26 cellular contexts compared by ENCODE assay signal in genomic region chr19:28920269-28921066, GRCh38.
DNase-seq lines count a peak whose midpoint lies in the region; ATAC-seq and TF ChIP-seq lines count a peak whose summit lies in the region.
"Had no signal": no experiment of that assay in that cellular context is flagged by ENCODE, and none has a peak within 500 bp of the region (broad histone marks: within the 10 kb centered on the region; RNA-seq: fewer than 3 reads in every experiment).

No MANE protein-coding gene starts in this region.

- no peaks in the 10 kb centered on the region for H3K27me3 ChIP-seq in right atrium auricular region
- H3K27me3 ChIP-seq in ectodermal cell (ENCODE audit: control insufficient read depth, insufficient read depth, low read length, poor library complexity, severe bottlenecking) = no peaks in the 10 kb centered on the region

- H3K27ac ChIP-seq in right atrium auricular region (no peak overlapping the region), ectodermal cell (ENCODE audit: insufficient read depth, low read depth, low read length, poor library complexity, severe bottlenecking) (peak overlapping the region; percentile 53)
- H3K27ac ChIP-seq: left ventricle myocardium inferior, psoas muscle, skin epidermis had no signal

- no peaks in the 10 kb centered on the region for H3K36me3 ChIP-seq in right atrium auricular region
- H3K36me3 ChIP-seq in ectodermal cell (ENCODE audit: control insufficient read depth, insufficient read depth, low read length) = no peaks in the 10 kb centered on the region
- H3K36me3 ChIP-seq: HAP-1, left ventricle myocardium inferior had no signal

- DNase-seq in cardiac septum (ENCODE audit: low spot score) (peak; percentile 60), right atrium auricular region (ENCODE audit: low spot score) (no peak), myocyte (ENCODE audit: low read depth) (peak; percentile 71), MV-4-11 (lab: John Stamatoyannopoulos, UW) (no peak), NCI-H446 treated with DMSO at 0.1 percent for 48 hours (lab: John Stamatoyannopoulos, UW) (no peak), NCI-H146 treated with DMSO at 0.1 percent for 48 hours (lab: John Stamatoyannopoulos, UW; ENCODE audit: unreplicated experiment) (no peak)
- DNase-seq: activated CD4-positive, alpha-beta memory T cell treated with anti-CD3 and anti-CD28 coated beads, Interleukin-2, amount 10 ng/mL, durations not matched to agents 7 days and 5 days; activated CD4-positive, CD25-positive, alpha-beta regulatory T cell treated with anti-CD3 and anti-CD28 coated beads, Interleukin-2, amount 50 U/mL, for 72 hours; activated naive CD8-positive, alpha-beta T cell treated with anti-CD3 and anti-CD28 coated beads, Interleukin-2, amount 10 ng/mL, durations not matched to agents 7 days and 5 days; C1 segment of cervical spinal cord; central memory CD4-positive, alpha-beta T cell; erythroblast; left ventricle myocardium inferior; midbrain; NCI-H1092; NCI-H2029 treated with DMSO at 0.1 percent for 48 hours; psoas muscle; SHP77; stimulated activated CD4-positive, alpha-beta T cell treated with anti-CD3 and anti-CD28 coated beads, Interleukin-1b, Interleukin-23, amount 100 ng/mL, for 48 hours; T-cell had no signal

- H3K4me3 ChIP-seq in right atrium auricular region (no peak overlapping the region), ectodermal cell (ENCODE audit: insufficient read depth, low read depth, low read length) (no peak overlapping the region)
- H3K4me3 ChIP-seq: GM12878, HAP-1, left ventricle myocardium inferior, psoas muscle, skin epidermis had no signal

- no peak for TF ChIP-seq CTCF in right atrium auricular region (IDR thresholded peaks at IDR 0.05)

- no peaks in the 10 kb centered on the region for H3K9me3 ChIP-seq in right atrium auricular region
- H3K9me3 ChIP-seq in ectodermal cell (ENCODE audit: control insufficient read depth, low read length) = no peaks in the 10 kb centered on the region
- H3K9me3 ChIP-seq: HAP-1, left ventricle myocardium inferior, psoas muscle had no signal

- WGBS in ectodermal cell, 2 experiments = 29 to 35% methylated on average over 17 of the region's 17 CpGs

- H3K4me1 ChIP-seq in right atrium auricular region = no peaks in the 10 kb centered on the region
- peaks cover 10% of the 10 kb centered on the region for H3K4me1 ChIP-seq in ectodermal cell (ENCODE audit: control insufficient read depth, insufficient read depth, low read length)
- H3K4me1 ChIP-seq: HAP-1, psoas muscle had no signal

- intact Hi-C loops in cardiac septum (cut with DNase I) = no loop called here

- ATAC-seq in GM18502 (IDR thresholded peaks at IDR 0.05; ENCODE audit: poor library complexity, unreplicated experiment) = no peak
- ATAC-seq: GM12878; natural killer cell treated with Interleukin-12 subunit alpha and Interleukin-12 subunit beta and Interleukin-15 and Interleukin-18, amount 100 ng/mL, for 72 hours; psoas muscle; T-cell had no signal

Comparison
In these comparisons a context has a peak if more than half of its experiments do, and no peak if none do; other contexts are left out.
1. DNase-seq: peak in cardiac septum (single experiment) and myocyte (single experiment); none in right atrium auricular region (single experiment), MV-4-11 (single experiment), NCI-H446 treated with DMSO at 0.1 percent for 48 hours (single experiment) and NCI-H146 treated with DMSO at 0.1 percent for 48 hours (single experiment).